ENCODE assay signal across 16 cellular contexts in genomic region chr15:25251700-25252390, GRCh38.
A peak's percentile ranks its signal among the peaks of the same experiment; 100 is the strongest.
DNase-seq lines count a peak whose midpoint lies in the region; ATAC-seq and TF ChIP-seq lines count a peak whose summit lies in the region.
"Had no signal": no experiment of that assay in that cellular context is flagged by ENCODE, and none has a peak within 500 bp of the region (broad histone marks: within the 10 kb centered on the region; RNA-seq: fewer than 3 reads in every experiment).

No MANE protein-coding gene starts in this region.

- ATAC-seq in left cardiac atrium (no peak), GM19035 (IDR thresholded peaks at IDR 0.05; ENCODE audit: unreplicated experiment) (no peak), HG03280 (IDR thresholded peaks at IDR 0.05; ENCODE audit: unreplicated experiment) (no peak)
- ATAC-seq: CD8-positive, alpha-beta T cell had no signal

- POLR2A ChIA-PET in GM10248 (lab: Yijun Ruan, JAX) = no interaction called here

- CTCF ChIA-PET in GM10248 (lab: Yijun Ruan, JAX) = no interaction called here

- TF ChIP-seq CTCF in GM10248 (IDR thresholded peaks at IDR 0.05; ENCODE audit: control extremely low read depth, extremely low read depth, low read depth, missing control alignments) = no peak

- intact Hi-C loops in left cardiac atrium (cut with DNase I) (no loop called here), posterior cingulate gyrus (cut with DNase I) (no loop called here)

- DNase-seq in Ammon's horn (ENCODE audit: low spot score) (peak; percentile 1), GM10248 (ENCODE audit: extremely low spot score) (peak; percentile 1), left cardiac atrium (peak; percentile 5), posterior cingulate gyrus (peak in 8 of 10 donors; percentile 3 to 77 (median 16)), NCI-H128 (lab: John Stamatoyannopoulos, UW; ENCODE audit: unreplicated experiment) (no peak)
- DNase-seq: activated CD4-positive, alpha-beta T cell treated with anti-CD3 and anti-CD28 coated beads for 48 hours; activated naive CD4-positive, alpha-beta T cell treated with anti-CD3 and anti-CD28 coated beads for 36 hours; activated T-cell treated with anti-CD3 and anti-CD28 coated beads for 4 hours; DMS79; Kasumi-1; NCI-H1092 treated with DMSO at 0.1 percent for 48 hours; NCI-H524; stimulated activated CD4-positive, alpha-beta T cell treated with anti-CD3 and anti-CD28 coated beads, Interleukin-12 subunit alpha, Interleukin-12 subunit beta, amount 100 ng/mL, for 4 hours had no signal
